In genomic region chr11:26088391-26088790, GRCh38 we compare ENCODE assay signal across 21 cellular contexts.
DNase-seq lines count a peak whose midpoint lies in the region; ATAC-seq and TF ChIP-seq lines count a peak whose summit lies in the region.
"Had no signal": no experiment of that assay in that cellular context is flagged by ENCODE, and none has a peak within 500 bp of the region (broad histone marks: within the 10 kb centered on the region; RNA-seq: fewer than 3 reads in every experiment).

No MANE protein-coding gene starts in this region.

- H3K79me2 ChIP-seq in OCI-LY7 (ENCODE audit: insufficient read depth, low read depth, low read length), result no peaks in the 10 kb centered on the region

- CTCF ChIA-PET in OCI-LY7 (lab: Charles Lee; ENCODE audit: unreplicated experiment), result no interaction called here

- no TSS peak for BruUV-seq in OCI-LY7 (replicated peaks; lab: Mats Ljungman, UMichigan)

- no peaks in the 10 kb centered on the region for H4K20me1 ChIP-seq in OCI-LY7 (ENCODE audit: insufficient read depth, low read length)
- H4K20me1 ChIP-seq: BLaER1 treated with 17β-estradiol and CSF1 and Interleukin-3, amounts not matched to agents 10 nM and 100 nM had no signal

- peaks cover 86% of the 10 kb centered on the region for H3K36me3 ChIP-seq in OCI-LY7 (ENCODE audit: insufficient read depth, low read length)
- H3K36me3 ChIP-seq: BLaER1 treated with 17β-estradiol and CSF1 and Interleukin-3, amounts not matched to agents 10 nM and 100 nM; gastrocnemius medialis; Peyer's patch; stomach had no signal

- no peaks in the 10 kb centered on the region for H3K9me2 ChIP-seq in OCI-LY7 (ENCODE audit: insufficient read depth, low read length)

- no peak for TF ChIP-seq CTCF in OCI-LY7 (conservative IDR thresholded peaks at IDR 0.05; ENCODE audit: low read length)

- ATAC-seq in HG03280 (IDR thresholded peaks at IDR 0.05; ENCODE audit: unreplicated experiment), result no peak
- ATAC-seq in Right ventricle myocardium inferior, result no peak
- ATAC-seq: gastrocnemius medialis had no signal

- H3K9me3 ChIP-seq in OCI-LY7 (ENCODE audit: low read length), result peaks cover 30% of the 10 kb centered on the region; the same call in 1 of the 2 replicates
- H3K9me3 ChIP-seq: BLaER1 treated with 17β-estradiol and CSF1 and Interleukin-3, amounts not matched to agents 10 nM and 100 nM; gastrocnemius medialis; Peyer's patch; stomach had no signal

- H3K27ac ChIP-seq in OCI-LY7 (ENCODE audit: low read depth, low read length, poor library complexity, severe bottlenecking), result peak overlapping the region; percentile 99
- H3K27ac ChIP-seq: BLaER1 treated with 17β-estradiol and CSF1 and Interleukin-3, amounts not matched to agents 10 nM and 100 nM; gastrocnemius medialis; Peyer's patch; skin epidermis; stomach had no signal

- POLR2A ChIA-PET in OCI-LY7 (lab: Charles Lee), result interaction anchor here (0.9 to 3.5 kb wide), 5 partner anchors 9 to 25 kb away, joined by 3 to 25 read pairs (median 5); no protein-coding TSS in a partner anchor

- peak overlapping the region; percentile 9 for H3K4me2 ChIP-seq in OCI-LY7 (ENCODE audit: low read length)
- H3K4me2 ChIP-seq: BLaER1 treated with 17β-estradiol and CSF1 and Interleukin-3, amounts not matched to agents 10 nM and 100 nM had no signal

- H3K4me3 ChIP-seq in OCI-LY7 (ENCODE audit: low read depth, low read length, poor library complexity, severe bottlenecking), result peak overlapping the region; percentile 1
- H3K4me3 ChIP-seq: BLaER1 treated with 17β-estradiol and CSF1 and Interleukin-3, amounts not matched to agents 10 nM and 100 nM; gastrocnemius medialis; Peyer's patch; skin epidermis; stomach had no signal

- peak; percentile 55 for DNase-seq in EH (ENCODE audit: low read depth)
- no peak for DNase-seq in OCI-LY7 (ENCODE audit: low spot score)
- peak; percentile 23 for DNase-seq in epidermal melanocyte (ENCODE audit: insufficient read length, low spot score)
- peak; percentile 6 for DNase-seq in pons (ENCODE audit: low spot score)
- DNase-seq in activated CD4-positive, alpha-beta T cell treated with anti-CD3 and anti-CD28 coated beads for 1 hour, result no peak
- DNase-seq in hepatic stellate cell (ENCODE audit: low spot score), result no peak
- DNase-seq in Right ventricle myocardium inferior (ENCODE audit: missing footprints), result no peak
- DNase-seq: activated naive CD4-positive, alpha-beta T cell treated with Interleukin-2 at 50 U/mL for 16 hours; aorta; DMS 273 treated with DMSO at 0.1 percent for 48 hours; gastrocnemius medialis; NCI-H1694 treated with DMSO at 0.1 percent for 48 hours; NCI-H82; nephron progenitor cell; Peyer's patch; stimulated activated CD4-positive, alpha-beta T cell treated with anti-CD3 and anti-CD28 coated beads, Interleukin-2, amount 100 ng/mL, for 48 hours; stomach; SW 1271 had no signal

- peak overlapping the region; percentile 86; the same call in 1 of the 2 replicates for H2AFZ ChIP-seq in OCI-LY7 (ENCODE audit: low read length)

- peaks cover 91% of the 10 kb centered on the region for H3K4me1 ChIP-seq in OCI-LY7 (ENCODE audit: insufficient read depth, low read length, poor library complexity, severe bottlenecking)
- H3K4me1 ChIP-seq: gastrocnemius medialis, Peyer's patch, stomach had no signal

- intact Hi-C loops in OCI-LY7 (cut with micrococcal nuclease; ENCODE audit: unreplicated experiment) (loop anchor here (10.0 kb wide), 1 partner anchor 826 kb away; no protein-coding TSS in a partner anchor), Right ventricle myocardium inferior (cut with DNase I) (no loop called here)

Comparison
In these comparisons a context has a peak if more than half of its experiments do, and no peak if none do; other contexts are left out.
1. DNase-seq: peak in EH (single experiment), epidermal melanocyte (single experiment) and pons (single experiment); none in OCI-LY7 (single experiment), activated CD4-positive, alpha-beta T cell treated with anti-CD3 and anti-CD28 coated beads for 1 hour (single experiment), hepatic stellate cell (single experiment) and Right ventricle myocardium inferior (single experiment).